Comparison of ENCODE assay signal across 23 cellular contexts in the genomic region with DNA sequence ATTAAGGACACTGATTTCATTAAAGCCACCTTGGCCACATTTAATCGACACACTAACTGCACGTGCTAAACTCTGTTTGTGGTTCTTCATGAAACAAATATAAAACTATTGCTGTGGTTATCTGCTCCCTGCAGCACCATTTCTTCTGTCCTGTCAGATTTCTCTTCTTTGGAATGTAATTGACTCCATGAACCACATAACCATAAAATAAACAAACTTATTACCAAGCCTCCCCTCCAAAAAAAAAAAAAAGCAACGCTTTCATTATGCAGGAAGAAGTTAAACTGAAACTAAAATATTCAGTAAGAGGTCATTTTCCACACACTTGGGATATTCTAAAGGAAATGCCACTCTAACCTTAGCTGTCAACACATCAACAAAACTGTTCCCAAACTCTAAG.
"Had no signal": no experiment of that assay in that cellular context is flagged by ENCODE, and none has a peak within 500 bp of the region (broad histone marks: within the 10 kb centered on the region; RNA-seq: fewer than 3 reads in every experiment).

No MANE protein-coding gene starts in this region.

- H3K27ac Mint-ChIP-seq: activated CD4-positive, alpha-beta T cell treated with anti-CD3 and anti-CD28 coated beads, Interleukin-2, amount 10 ng/mL, durations not matched to agents 7 days and 5 days; activated CD8-positive, alpha-beta T cell treated with anti-CD3 and anti-CD28 coated beads, Interleukin-2, amount 10 ng/mL, durations not matched to agents 7 days and 5 days; activated naive CD8-positive, alpha-beta T cell treated with anti-CD3 and anti-CD28 coated beads for 36 hours; activated T-helper 1 cell treated with anti-CD3 and anti-CD28 coated beads, Interleukin-12 subunit alpha, Interleukin-12 subunit beta, Interleukin-2, Interleukin-4 antibody, amounts not matched to agents 30 ng/mL and 10 ng/mL and 1 ng/mL, durations not matched to agents 14 hours and 24 hours and 36 hours; nephron; T-cell; T-helper 2 cell treated with Interferon-gamma antibody and Interleukin-4, amounts not matched to agents 5 μg/mL and 100 μg/mL, for 36 hours had no signal

- H3K27me3 Mint-ChIP-seq: activated CD4-positive, alpha-beta T cell treated with anti-CD3 and anti-CD28 coated beads, Interleukin-2, amount 10 ng/mL, durations not matched to agents 7 days and 5 days had no signal

- H3K27me3 ChIP-seq: hepatocyte, neutrophil, pancreas, right atrium auricular region, upper lobe of left lung had no signal

- H3K9me3 Mint-ChIP-seq: activated CD4-positive, alpha-beta T cell treated with anti-CD3 and anti-CD28 coated beads, Interleukin-2, amount 10 ng/mL, durations not matched to agents 7 days and 5 days; activated naive CD8-positive, alpha-beta T cell treated with anti-CD3 and anti-CD28 coated beads for 36 hours; activated T-helper 1 cell treated with anti-CD3 and anti-CD28 coated beads, Interleukin-12 subunit alpha, Interleukin-12 subunit beta, Interleukin-2, Interleukin-4 antibody, amounts not matched to agents 30 ng/mL and 10 ng/mL and 1 ng/mL, durations not matched to agents 14 hours and 24 hours and 36 hours; nephron; T-helper 2 cell treated with Interferon-gamma antibody and Interleukin-4, amounts not matched to agents 5 μg/mL and 100 μg/mL, for 36 hours had no signal

- H3K4me3 ChIP-seq: hepatocyte, left ventricle myocardium inferior, pancreas, psoas muscle, right atrium auricular region, upper lobe of left lung had no signal

- H3K9me3 ChIP-seq: left ventricle myocardium inferior, neutrophil, pancreas, psoas muscle, right atrium auricular region, upper lobe of left lung had no signal

- H3K4me1 ChIP-seq: left ventricle myocardium inferior, pancreas, psoas muscle, right atrium auricular region, upper lobe of left lung had no signal

- H3K36me3 Mint-ChIP-seq: activated naive CD8-positive, alpha-beta T cell treated with anti-CD3 and anti-CD28 coated beads for 36 hours; T-cell had no signal

- DNase-seq: activated CD4-positive, alpha-beta T cell treated with anti-CD3 and anti-CD28 coated beads, Interleukin-2, amount 10 ng/mL, durations not matched to agents 7 days and 5 days; activated CD4-positive, CD25-positive, alpha-beta regulatory T cell treated with anti-CD3 and anti-CD28 coated beads, Interleukin-2, amount 50 U/mL, for 72 hours; activated CD8-positive, alpha-beta T cell treated with anti-CD3 and anti-CD28 coated beads, Interleukin-2, amount 10 ng/mL, durations not matched to agents 7 days and 5 days; activated naive CD8-positive, alpha-beta T cell treated with anti-CD3 and anti-CD28 coated beads for 36 hours; amniotic stem cell; cerebellar nuclear complex; glutamatergic neuron; left ventricle myocardium inferior; midbrain; pancreas; psoas muscle; stimulated activated CD4-positive, alpha-beta T cell treated with anti-CD3 and anti-CD28 coated beads, Interleukin-4, amount 100 ng/mL, for 24 hours; stimulated activated naive CD4-positive, alpha-beta T cell treated with Interleukin-2 at 50 U/mL for 16 hours; T-cell; upper lobe of left lung; WERI-Rb-1 had no signal

- H2AFZ ChIP-seq: hepatocyte had no signal

- H3K79me2 ChIP-seq: hepatocyte had no signal

- H3K4me3 Mint-ChIP-seq: activated CD4-positive, alpha-beta T cell treated with anti-CD3 and anti-CD28 coated beads, Interleukin-2, amount 10 ng/mL, durations not matched to agents 7 days and 5 days; activated CD8-positive, alpha-beta T cell treated with anti-CD3 and anti-CD28 coated beads, Interleukin-2, amount 10 ng/mL, durations not matched to agents 7 days and 5 days; activated naive CD8-positive, alpha-beta T cell treated with anti-CD3 and anti-CD28 coated beads for 36 hours; activated T-helper 1 cell treated with anti-CD3 and anti-CD28 coated beads, Interleukin-12 subunit alpha, Interleukin-12 subunit beta, Interleukin-2, Interleukin-4 antibody, amounts not matched to agents 30 ng/mL and 10 ng/mL and 1 ng/mL, durations not matched to agents 14 hours and 24 hours and 36 hours; nephron; T-cell; T-helper 2 cell treated with Interferon-gamma antibody and Interleukin-4, amounts not matched to agents 5 μg/mL and 100 μg/mL, for 36 hours had no signal

- H3K27ac ChIP-seq: epithelial cell of prostate, hepatocyte, left ventricle myocardium inferior, neutrophil, pancreas, psoas muscle, right atrium auricular region, upper lobe of left lung, WERI-Rb-1 had no signal

- H3K4me2 ChIP-seq: hepatocyte had no signal

- ATAC-seq: activated CD8-positive, alpha-beta T cell treated with anti-CD3 and anti-CD28 coated beads, Interleukin-2, amount 10 ng/mL, durations not matched to agents 7 days and 5 days; psoas muscle; T-cell had no signal

- H3K36me3 ChIP-seq: left ventricle myocardium inferior, neutrophil, pancreas, right atrium auricular region, upper lobe of left lung, WERI-Rb-1 had no signal

- H3K4me1 Mint-ChIP-seq: activated CD4-positive, alpha-beta T cell treated with anti-CD3 and anti-CD28 coated beads, Interleukin-2, amount 10 ng/mL, durations not matched to agents 7 days and 5 days; activated naive CD8-positive, alpha-beta T cell treated with anti-CD3 and anti-CD28 coated beads for 36 hours; T-cell had no signal
